In genomic region chr17:38701504-38702165, GRCh38 we compare ENCODE assay signal across 8 cellular contexts. TPM values are rescaled to one million over a fixed set of nuclear protein-coding genes. Genes with fewer than 3 reads are reported as not detected.
A peak's percentile ranks its signal among the peaks of the same experiment; 100 is the strongest.
DNase-seq lines count a peak whose midpoint lies in the region; ATAC-seq and TF ChIP-seq lines count a peak whose summit lies in the region.

No MANE protein-coding gene starts in this region.

- DNase-seq in NK-92 treated with Interleukin-12 subunit alpha and Interleukin-12 subunit beta, amount 100 ng/mL, for 24 hours (lab: John Stamatoyannopoulos, UW), result peak; percentile 62
- DNase-seq in NK-92 (lab: John Stamatoyannopoulos, UW; ENCODE audit: unreplicated experiment) (no peak), T-helper 2 cell (peak; percentile 18 to 78 (median 72)), astrocyte of the hippocampus (ENCODE audit: low read depth, low spot score) (peak; percentile 29), kidney epithelial cell (ENCODE audit: low read depth) (no peak), islet precursor cell (no peak)
- peak; percentile 82 for DNase-seq in stimulated activated CD4-positive, alpha-beta T cell treated with anti-CD3 and anti-CD28 coated beads, Interleukin-4, amount 100 ng/mL, for 1 hour

- H3K36me3 ChIP-seq in kidney epithelial cell (ENCODE audit: control insufficient read depth, insufficient read depth, low read length), result no peaks in the 10 kb centered on the region

- peak; percentile 23 for ATAC-seq in HG03565 (IDR thresholded peaks at IDR 0.05; ENCODE audit: unreplicated experiment)

- H3K4me3 ChIP-seq in kidney epithelial cell (ENCODE audit: low read depth, low read length), result peak overlapping the region; percentile 45

- TF ChIP-seq CTCF in kidney epithelial cell (IDR thresholded peaks at IDR 0.05; ENCODE audit: insufficient read depth, low read length, poor library complexity, severe bottlenecking), result no peak

- no peaks in the 10 kb centered on the region for H3K27me3 ChIP-seq in kidney epithelial cell (ENCODE audit: control insufficient read depth, insufficient read depth, low read length)

RNA-seq across cellular contexts. Expression of gene MLLT6, which starts 3.4 kb away (rescaled TPM):
- total RNA-seq in kidney epithelial cell, result 42.7 and 46.7 TPM in 2 replicates

RNA-seq across cellular contexts. Expression of gene EPOP, which starts 26.9 kb away (rescaled TPM):
- total RNA-seq in kidney epithelial cell, result 6.2 and 6.4 TPM in 2 replicates

RNA-seq across cellular contexts. Expression of gene CISD3, which starts 28.5 kb away (rescaled TPM):
- total RNA-seq in kidney epithelial cell, result 3.4 and 4.1 TPM in 2 replicates

RNA-seq across cellular contexts. Expression of gene PCGF2, which starts 46.5 kb away (rescaled TPM):
- total RNA-seq in kidney epithelial cell, result 20.8 and 25.1 TPM in 2 replicates

RNA-seq across cellular contexts. Expression of gene PSMB3, which starts 50.9 kb away (rescaled TPM):
- total RNA-seq in kidney epithelial cell, result 166 TPM in 2 replicates

Comparison
In these comparisons a context has a peak if more than half of its experiments do, and no peak if none do; other contexts are left out.
1. DNase-seq: peak in NK-92 treated with Interleukin-12 subunit alpha and Interleukin-12 subunit beta, amount 100 ng/mL, for 24 hours (single experiment), T-helper 2 cell (5 of 5), astrocyte of the hippocampus (single experiment) and stimulated activated CD4-positive, alpha-beta T cell treated with anti-CD3 and anti-CD28 coated beads, Interleukin-4, amount 100 ng/mL, for 1 hour (single experiment); none in NK-92 (single experiment), kidney epithelial cell (single experiment) and islet precursor cell (single experiment).